Comparison of ENCODE assay signal across 16 cellular contexts in genomic region chr4:153013202-153013988, GRCh38.
DNase-seq lines count a peak whose midpoint lies in the region; ATAC-seq lines count a peak whose summit lies in the region.
"Had no signal": no experiment of that assay in that cellular context is flagged by ENCODE, and none has a peak within 500 bp of the region (broad histone marks: within the 10 kb centered on the region; RNA-seq: fewer than 3 reads in every experiment).

No MANE protein-coding gene starts in this region.

- in situ Hi-C loops in G401 (cut with HindIII; ENCODE audit: low sequenced_read_pairs): no loop called here

- intact Hi-C loops in sciatic nerve (cut with DNase I): no loop called here

- peak; percentile 70 for DNase-seq in G401 (ENCODE audit: low spot score)
- DNase-seq in HT1080 (ENCODE audit: low read depth): peak; percentile 8
- DNase-seq in cerebellar cortex (ENCODE audit: low spot score): peak; percentile 62
- DNase-seq in myocyte (ENCODE audit: low read depth): peak; percentile 62
- DNase-seq in sciatic nerve (ENCODE audit: low spot score): no peak
- DNase-seq in HK-2 (ENCODE audit: unreplicated experiment): no peak
- DNase-seq: Caco-2, DMS79 treated with DMSO at 0.1 percent for 48 hours, GF-D8, HCEC 1CT, KBM-7, NCI-H1092, NCI-H510A treated with DMSO at 0.1 percent for 48 hours, SHP77 treated with DMSO at 0.1 percent for 48 hours had no signal

- no peak for ATAC-seq in sciatic nerve
- no peak for ATAC-seq in GM19035 (IDR thresholded peaks at IDR 0.05; ENCODE audit: unreplicated experiment)
- ATAC-seq in HG03175 (IDR thresholded peaks at IDR 0.05; ENCODE audit: unreplicated experiment): no peak

Comparison
In these comparisons a context has a peak if more than half of its experiments do, and no peak if none do; other contexts are left out.
1. DNase-seq: peak in G401 (single experiment), HT1080 (single experiment), cerebellar cortex (single experiment) and myocyte (single experiment); none in sciatic nerve (single experiment) and HK-2 (single experiment).